ENCODE assay signal across 23 cellular contexts in the genomic region with DNA sequence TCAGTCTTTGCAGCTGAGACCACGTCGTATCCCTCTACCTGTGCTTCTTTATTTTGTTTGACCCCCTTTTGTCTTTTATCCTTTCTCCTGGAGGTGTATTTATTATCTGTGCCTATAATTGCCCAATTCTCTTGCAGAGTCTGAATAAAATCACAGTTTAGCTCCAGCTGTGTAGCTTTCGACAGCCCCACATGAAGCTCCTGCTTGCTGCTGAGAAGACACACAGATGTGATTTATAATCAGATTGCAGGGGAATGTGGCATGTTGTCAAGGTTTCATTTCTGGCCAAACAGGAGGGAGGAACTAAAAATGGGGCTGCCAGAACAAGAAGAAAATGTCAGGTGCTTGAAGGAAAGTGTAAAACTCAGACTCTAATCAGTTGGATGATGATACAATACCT. TPM values are rescaled to one million over a fixed set of nuclear protein-coding genes. Genes with fewer than 3 reads are reported as not detected.
"Had no signal": no experiment of that assay in that cellular context is flagged by ENCODE, and none has a peak within 500 bp of the region (broad histone marks: within the 10 kb centered on the region; RNA-seq: fewer than 3 reads in every experiment).

No MANE protein-coding gene starts in this region.

- H3K36me3 ChIP-seq: breast epithelium, colonic mucosa, esophagus muscularis mucosa, ovary, right atrium auricular region, spleen, thoracic aorta had no signal

- DNase-seq: activated CD4-positive, alpha-beta T cell treated with anti-CD3 and anti-CD28 coated beads for 1 hour; activated T-cell treated with anti-CD3 and anti-CD28 coated beads, Interleukin-2, amount 50 U/mL, for 1 hour; colonic mucosa; dorsolateral prefrontal cortex; effector memory CD8-positive, alpha-beta T cell; glutamatergic neuron; kidney glomerular epithelial cell; midbrain; natural killer cell; ovary; psoas muscle; spleen; stimulated activated CD4-positive, alpha-beta T cell treated with anti-CD3 and anti-CD28 coated beads, Interleukin-4, amount 100 ng/mL, for 1 hour; stimulated activated naive CD4-positive, alpha-beta T cell; T-helper 9 cell had no signal

- H3K79me2 ChIP-seq: hepatocyte had no signal

- H3K27ac ChIP-seq: breast epithelium, colonic mucosa, dorsolateral prefrontal cortex, esophagus muscularis mucosa, hepatocyte, ovary, psoas muscle, right atrium auricular region, spleen, thoracic aorta had no signal

- FAIRE-seq: endothelial cell of umbilical vein, frontal cortex had no signal

- H3K27me3 ChIP-seq: breast epithelium, colonic mucosa, dorsolateral prefrontal cortex, esophagus muscularis mucosa, hepatocyte, ovary, right atrium auricular region, spleen had no signal

- H2AFZ ChIP-seq: hepatocyte had no signal

- H3K4me2 ChIP-seq: hepatocyte had no signal

- H3K4me1 ChIP-seq: breast epithelium, colonic mucosa, psoas muscle, right atrium auricular region, spleen had no signal

- H3K9me3 ChIP-seq: breast epithelium, colonic mucosa, esophagus muscularis mucosa, ovary, psoas muscle, right atrium auricular region, spleen, thoracic aorta had no signal

- H3K4me3 ChIP-seq: breast epithelium, colonic mucosa, dorsolateral prefrontal cortex, esophagus muscularis mucosa, hepatocyte, ovary, psoas muscle, right atrium auricular region, spleen, thoracic aorta had no signal

RNA-seq across cellular contexts. Expression of gene CCNA1, which starts 22.7 kb away (rescaled TPM):
- total RNA-seq: colonic mucosa, right atrium auricular region had no signal
- polyA plus RNA-seq: liver had no signal
